25 cellular contexts compared by ENCODE assay signal in the genomic region with DNA sequence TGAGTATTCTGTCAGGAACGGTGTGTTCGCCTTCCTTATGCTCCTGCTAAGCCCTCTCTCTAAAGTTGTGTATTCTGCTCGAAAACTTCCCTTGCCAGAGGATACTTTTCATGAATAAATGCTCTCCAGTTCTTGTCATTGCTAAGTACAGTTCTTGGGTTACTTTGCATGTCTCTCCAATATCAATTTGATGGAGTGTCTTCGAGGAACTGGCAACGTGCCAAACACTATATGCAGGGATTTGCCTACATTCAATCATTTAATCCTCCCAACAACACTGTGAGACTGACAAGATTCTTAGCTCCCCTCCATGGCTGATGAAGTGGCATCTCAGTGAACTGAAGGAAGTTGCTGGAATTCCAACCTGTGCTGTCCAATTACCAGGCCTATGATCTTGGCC. TPM values are rescaled to one million over a fixed set of nuclear protein-coding genes. Genes with fewer than 3 reads are reported as not detected.
DNase-seq lines count a peak whose midpoint lies in the region; ATAC-seq, FAIRE-seq and TF ChIP-seq lines count a peak whose summit lies in the region.
"Had no signal": no experiment of that assay in that cellular context is flagged by ENCODE, and none has a peak within 500 bp of the region (broad histone marks: within the 10 kb centered on the region; RNA-seq: fewer than 3 reads in every experiment).

No MANE protein-coding gene starts in this region.

- DNase-seq in NCI-H526 (lab: John Stamatoyannopoulos, UW) (peak; percentile 6 to 21), NCI-H526 treated with DMSO at 0.1 percent for 48 hours (lab: John Stamatoyannopoulos, UW) (no peak), ELF-1 (ENCODE audit: low read depth, low spot score) (peak; percentile 24), Karpas-422 (peak; percentile 50), endothelial cell of umbilical vein (ENCODE audit: low read depth, low spot score) (peak; percentile 13), G401 (ENCODE audit: low spot score) (no peak)
- DNase-seq: AML-193; CD4-positive, alpha-beta T cell; DMS79; GM23248; H7; HFFc6; MG63; NCI-H2029; NCI-H345; NCI-H510A treated with DMSO at 0.1 percent for 48 hours; NCI-H774; NK-92 treated with Interleukin-12 subunit alpha and Interleukin-12 subunit beta, amount 100 ng/mL, for 24 hours; PC-9 had no signal

- no TSS peak for BruUV-seq in endothelial cell of umbilical vein (replicated peaks; lab: Mats Ljungman, UMichigan)

- no peak overlapping the region for H2AFZ ChIP-seq in Karpas-422 (ENCODE audit: low read length)
- no peak overlapping the region for H2AFZ ChIP-seq in endothelial cell of umbilical vein (ENCODE audit: low read depth, low read length)
- H2AFZ ChIP-seq: GM23248, PC-9 had no signal

- CTCF ChIA-PET in endothelial cell of umbilical vein (lab: Charles Lee) = interaction anchor here (0.6 to 1.9 kb wide), 5 partner anchors 13 to 171 kb away, joined by 3 to 5 read pairs (median 4); no protein-coding TSS in a partner anchor

- in situ Hi-C loops in G401 (cut with HindIII; ENCODE audit: low sequenced_read_pairs) = no loop called here

- dilution Hi-C loops in endothelial cell of umbilical vein (cut with MboI; ENCODE audit: extremely low pct_ligation_motif_present, low sequenced_read_pairs) = no loop called here

- H3K4me2 ChIP-seq in Karpas-422 (ENCODE audit: low read depth, low read length, poor library complexity, severe bottlenecking) (no peak overlapping the region), endothelial cell of umbilical vein (ENCODE audit: insufficient read depth, low read length) (no peak overlapping the region)
- H3K4me2 ChIP-seq: BLaER1 treated with 17β-estradiol and CSF1 and Interleukin-3, amounts not matched to agents 10 nM and 100 nM; PC-9 had no signal

- H3K9ac ChIP-seq in Karpas-422 (ENCODE audit: low read length) (no peak overlapping the region), endothelial cell of umbilical vein (replicated peaks; ENCODE audit: extremely low read depth, insufficient read depth, low read length) (no peak overlapping the region)
- H3K9ac ChIP-seq: BLaER1 treated with 17β-estradiol and CSF1 and Interleukin-3, amounts not matched to agents 10 nM and 100 nM; GM23248 had no signal

- no peak for TF ChIP-seq POLR2A in endothelial cell of umbilical vein (IDR thresholded peaks at IDR 0.05; ENCODE audit: low read depth, low read length)

- H3K79me2 ChIP-seq in Karpas-422 (ENCODE audit: low read length) (no peaks in the 10 kb centered on the region), endothelial cell of umbilical vein (ENCODE audit: control insufficient read depth, insufficient read depth, low read length) (no peaks in the 10 kb centered on the region)

- H3K27me3 ChIP-seq in Karpas-422 (ENCODE audit: low read length) (no peaks in the 10 kb centered on the region), endothelial cell of umbilical vein (ENCODE audit: control insufficient read depth in 2 of 2, insufficient read depth in 2 of 2, low read length in 2 of 2) (no peaks in the 10 kb centered on the region)
- H3K27me3 ChIP-seq: BLaER1 treated with 17β-estradiol and CSF1 and Interleukin-3, amounts not matched to agents 10 nM and 100 nM; MG63; SJSA1 had no signal

- H3K36me3 ChIP-seq in Karpas-422 (ENCODE audit: insufficient read depth, low read length) = no peaks in the 10 kb centered on the region
- no peaks in the 10 kb centered on the region for H3K36me3 ChIP-seq in endothelial cell of umbilical vein (ENCODE audit: control insufficient read depth in 2 of 2, extremely low read depth in 1 of 2, insufficient read depth in 2 of 2, low read length in 2 of 2)
- H3K36me3 ChIP-seq: MG63, SJSA1 had no signal

- H4K20me1 ChIP-seq in Karpas-422 (ENCODE audit: insufficient read depth, low read depth, low read length) (no peaks in the 10 kb centered on the region), endothelial cell of umbilical vein (replicated peaks; ENCODE audit: control insufficient read depth, extremely low read depth, insufficient read depth, low read length) (no peaks in the 10 kb centered on the region)
- H4K20me1 ChIP-seq: BLaER1 treated with 17β-estradiol and CSF1 and Interleukin-3, amounts not matched to agents 10 nM and 100 nM had no signal

- H3K9me3 ChIP-seq in Karpas-422 (ENCODE audit: low read length) (no peaks in the 10 kb centered on the region), endothelial cell of umbilical vein (replicated peaks; ENCODE audit: control insufficient read depth, insufficient read depth, low read length) (no peaks in the 10 kb centered on the region)
- H3K9me3 ChIP-seq: SJSA1 had no signal

- H3K9me1 ChIP-seq in endothelial cell of umbilical vein (replicated peaks; ENCODE audit: control insufficient read depth, extremely low read depth, insufficient read depth, low read length) = no peaks in the 10 kb centered on the region

- H3K9me2 ChIP-seq in Karpas-422 (replicated peaks; ENCODE audit: insufficient read depth, low read length) = no peaks in the 10 kb centered on the region

- no peak overlapping the region for H3K4me3 ChIP-seq in Karpas-422 (ENCODE audit: low read length)
- no peak overlapping the region for H3K4me3 ChIP-seq in endothelial cell of umbilical vein (replicated peaks in 1 of 3; ENCODE audit: insufficient read depth in 1 of 3, low read depth in 1 of 3, low read length in 3 of 3)
- H3K4me3 ChIP-seq: BLaER1 treated with 17β-estradiol and CSF1 and Interleukin-3, amounts not matched to agents 10 nM and 100 nM; GM23248; MG63; PC-9; SJSA1 had no signal

- POLR2A ChIA-PET in endothelial cell of umbilical vein (lab: Charles Lee) = no interaction called here

- no peak for TF ChIP-seq CTCF in endothelial cell of umbilical vein (IDR thresholded peaks at IDR 0.05; ENCODE audit: extremely low read depth in 1 of 2, insufficient read depth in 1 of 2, low read depth in 1 of 2, low read length in 2 of 2)

- H3K27ac ChIP-seq in Karpas-422 (ENCODE audit: low read length) = no peak overlapping the region
- H3K27ac ChIP-seq in endothelial cell of umbilical vein (ENCODE audit: insufficient read depth, low read depth, low read length) = no peak overlapping the region
- H3K27ac ChIP-seq: BLaER1 treated with 17β-estradiol and CSF1 and Interleukin-3, amounts not matched to agents 10 nM and 100 nM; GM23248; PC-9; SJSA1 had no signal

- no peaks in the 10 kb centered on the region for H3K4me1 ChIP-seq in Karpas-422 (ENCODE audit: low read length)
- no peaks in the 10 kb centered on the region for H3K4me1 ChIP-seq in endothelial cell of umbilical vein (ENCODE audit: control insufficient read depth, extremely low read depth, insufficient read depth, low read length)
- H3K4me1 ChIP-seq: SJSA1 had no signal

- intact Hi-C loops in endothelial cell of umbilical vein (cut with micrococcal nuclease) = no loop called here

- FAIRE-seq in endothelial cell of umbilical vein (lab: Jason Lieb, UNC) = no peak
- FAIRE-seq: D721Med had no signal

- no peak for ATAC-seq in GM21423 (IDR thresholded peaks at IDR 0.05; ENCODE audit: unreplicated experiment)
- ATAC-seq in HG02840 (IDR thresholded peaks at IDR 0.05; ENCODE audit: low FRiP score, unreplicated experiment) = no peak
- ATAC-seq: Right ventricle myocardium inferior had no signal

TF ChIP-seq in endothelial cell of umbilical vein, 7 proteins besides CTCF, POLR2A, EP300 and RAD21:
- TF ChIP-seq GATA2 (IDR thresholded peaks at IDR 0.05; ENCODE audit: insufficient read depth, insufficient read length, low read depth, low read length) = no peak
- TF ChIP-seq MYC (IDR thresholded peaks at IDR 0.05; ENCODE audit: low read depth, low read length) = no peak
- TF ChIP-seq EZH2 (IDR thresholded peaks at IDR 0.05; ENCODE audit: borderline replicate concordance, low read depth, low read length, severe bottlenecking) = no peak
- TF ChIP-seq, protein P1, sequence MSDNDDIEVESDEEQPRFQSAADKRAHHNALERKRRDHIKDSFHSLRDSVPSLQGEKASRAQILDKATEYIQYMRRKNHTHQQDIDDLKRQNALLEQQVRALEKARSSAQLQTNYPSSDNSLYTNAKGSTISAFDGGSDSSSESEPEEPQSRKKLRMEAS (IDR thresholded peaks at IDR 0.05; ENCODE audit: insufficient read depth, insufficient read length) = no peak
TF ChIP-seq in endothelial cell of umbilical vein: peak in this region for 0.

RNA-seq across cellular contexts. Expression of gene CRISPLD2, which starts 19.7 kb away (rescaled TPM):
- total RNA-seq in Karpas-422 (2014; rRNA removed; shearing (Covaris generic); ENCODE audit: low replicate concordance) = not detected in 2 replicates
- total RNA-seq in endothelial cell of umbilical vein = 0.73 TPM in 1 of 2 replicates, not detected in the other
- 0.06 and 0.14 TPM in 2 replicates for polyA plus RNA-seq in endothelial cell of umbilical vein
- polyA plus RNA-seq in endothelial cell of umbilical vein (2011; cell fraction: cytosol; rRNA removed) = 0.04 and 0.06 TPM in 2 replicates
- 0.14 TPM in 1 of 2 replicates, not detected in the other for polyA plus RNA-seq in endothelial cell of umbilical vein (2011; cell fraction: nucleus; rRNA removed)
- 0.31 and 0.40 TPM in 2 replicates for polyA plus RNA-seq in endothelial cell of umbilical vein (2012)
- polyA minus RNA-seq in endothelial cell of umbilical vein = 0.38 and 0.58 TPM in 2 replicates
- polyA minus RNA-seq in endothelial cell of umbilical vein (2011; cell fraction: cytosol; rRNA and poly(A)+ RNA removed) = 11.9 TPM
- polyA minus RNA-seq in endothelial cell of umbilical vein (2011; cell fraction: nucleus; rRNA and poly(A)+ RNA removed) = not detected in 2 replicates
- 0.03 TPM in 1 of 2 replicates, not detected in the other for total RNA-seq in G401 (2014; rRNA removed; shearing (Covaris generic))

Comparison
In these comparisons a context has a peak if more than half of its experiments do, and no peak if none do; other contexts are left out.
1. DNase-seq: peak in NCI-H526 (2 of 2), ELF-1 (single experiment), Karpas-422 (single experiment) and endothelial cell of umbilical vein (single experiment); none in NCI-H526 treated with DMSO at 0.1 percent for 48 hours (single experiment) and G401 (single experiment).